Comparison of ENCODE assay signal across 8 cellular contexts in the genomic region with DNA sequence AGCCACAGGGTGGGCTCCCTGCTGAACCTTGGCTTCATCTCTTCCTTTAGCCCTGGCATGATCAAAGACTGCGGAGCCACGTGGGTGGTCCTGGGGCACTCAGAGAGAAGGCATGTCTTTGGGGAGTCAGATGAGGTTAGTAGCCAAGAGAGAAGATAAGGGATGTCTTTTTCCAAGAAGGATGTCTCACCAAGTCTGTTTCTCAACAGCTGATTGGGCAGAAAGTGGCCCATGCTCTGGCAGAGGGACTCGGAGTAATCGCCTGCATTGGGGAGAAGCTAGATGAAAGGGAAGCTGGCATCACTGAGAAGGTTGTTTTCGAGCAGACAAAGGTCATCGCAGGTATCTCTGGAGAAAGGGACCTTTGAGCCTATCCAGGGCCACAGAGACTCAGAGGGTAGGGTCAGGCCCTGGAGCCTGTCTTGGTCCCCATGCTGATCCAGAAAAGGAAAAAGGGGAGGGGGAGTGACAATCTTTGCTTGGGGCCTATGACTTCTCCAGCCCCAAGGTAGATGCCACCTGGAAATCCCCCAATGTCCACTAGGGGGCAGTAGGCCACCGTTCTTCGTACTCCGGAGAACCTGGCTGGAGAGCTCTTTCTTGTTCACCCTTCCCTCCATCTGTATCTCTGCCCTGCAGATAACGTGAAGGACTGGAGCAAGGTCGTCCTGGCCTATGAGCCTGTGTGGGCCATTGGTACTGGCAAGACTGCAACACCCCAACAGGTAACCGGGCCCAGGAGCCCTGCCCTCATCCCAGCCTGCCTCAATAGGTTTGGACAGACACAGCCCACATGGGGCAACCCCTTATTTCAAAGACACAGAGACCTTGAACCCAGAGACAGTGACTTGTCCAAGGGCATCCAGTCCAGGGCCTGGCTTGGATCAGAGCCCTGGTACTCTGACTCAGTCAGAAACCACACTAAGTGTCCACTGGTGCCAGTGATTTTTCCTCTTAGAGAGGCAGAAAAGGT. TPM values are rescaled to one million over a fixed set of nuclear protein-coding genes. Genes with fewer than 3 reads are reported as not detected.
DNase-seq lines count a peak whose midpoint lies in the region; ATAC-seq and TF ChIP-seq lines count a peak whose summit lies in the region.

No MANE protein-coding gene starts in this region.

- H3K36me3 ChIP-seq in SK-N-MC (ENCODE audit: insufficient read depth, low read length) (peaks cover 26% of the 10 kb centered on the region), heart left ventricle (peaks cover 0 to 48% (median 41%) of the 10 kb centered on the region in 9 donors), transverse colon (peaks cover 0 to 10% (median 5%) of the 10 kb centered on the region in 4 donors)

- H3K4me1 ChIP-seq in heart left ventricle (peaks cover 15 to 58% (median 47%) of the 10 kb centered on the region in 12 donors), transverse colon (peaks cover 24 to 55% (median 49%) of the 10 kb centered on the region in 4 donors)

- H3K27ac Mint-ChIP-seq in activated naive CD4-positive, alpha-beta T cell treated with anti-CD3 and anti-CD28 coated beads, Interleukin-2, amount 50 U/mL, for 72 hours = peak overlapping the region; percentile 91 to 96

- peak in 1 of 2 donors; percentile 3 for ATAC-seq in activated naive CD4-positive, alpha-beta T cell treated with anti-CD3 and anti-CD28 coated beads, Interleukin-2, amount 50 U/mL, for 72 hours
- ATAC-seq in heart left ventricle (peak in 1 of 4 donors; percentile 8), GM18868 (IDR thresholded peaks at IDR 0.05; ENCODE audit: unreplicated experiment) (no peak)

- TF ChIP-seq POLR2A in heart left ventricle (IDR thresholded peaks at IDR 0.05) (peak in 1 of 2 donors; percentile 15), transverse colon (IDR thresholded peaks at IDR 0.05) (no peak)

- H3K9me3 Mint-ChIP-seq in activated naive CD4-positive, alpha-beta T cell treated with anti-CD3 and anti-CD28 coated beads, Interleukin-2, amount 50 U/mL, for 72 hours = no peaks in the 10 kb centered on the region

- no peak overlapping the region for H3K9ac ChIP-seq in SK-N-MC (ENCODE audit: insufficient read length)

- H3K36me3 Mint-ChIP-seq in activated naive CD4-positive, alpha-beta T cell treated with anti-CD3 and anti-CD28 coated beads, Interleukin-2, amount 50 U/mL, for 72 hours = peaks cover 44 to 53% of the 10 kb centered on the region in 2 donors

- H3K4me3 ChIP-seq in SK-N-MC = peak overlapping the region; percentile 97
- peak overlapping the region in 10 of 12 donors; percentile 77 to 100 (median 98) for H3K4me3 ChIP-seq in heart left ventricle
- peak overlapping the region in 2 of 4 donors; percentile 93 to 99 for H3K4me3 ChIP-seq in transverse colon

- in situ Hi-C loops in transverse colon (cut with MboI; ENCODE audit: low pct_ligation_motif_present in 1 of 4, low pct_unique_long_range_greater_than_20kb in 1 of 4, low sequenced_read_pairs in 3 of 4) = no loop called here

- TF ChIP-seq EP300 in transverse colon (IDR thresholded peaks at IDR 0.05; ENCODE audit: low read depth) = no peak

- no peaks in the 10 kb centered on the region for H3K27me3 ChIP-seq in heart left ventricle
- no peaks in the 10 kb centered on the region for H3K27me3 ChIP-seq in transverse colon

- peak; percentile 85 to 95 (median 92) for TF ChIP-seq CTCF in heart left ventricle (IDR thresholded peaks at IDR 0.05)
- TF ChIP-seq CTCF in transverse colon (IDR thresholded peaks at IDR 0.05) = peak; percentile 92 to 95 (median 94)

- WGBS in heart left ventricle, 4 donors = 28 to 41% (median 33%) methylated on average over 9 to 12 of the region's 12 CpGs
- 23% methylated on average over 12 of the region's 12 CpGs; no CpG with 5 or more reads in 1 of the 2 donors for WGBS in transverse colon (ENCODE audit: low coverage in 1 of 2), 2 donors

- intact Hi-C loops in heart left ventricle (cut with DNase I) = loop anchor here in 4 of 10 donors (5.0 to 10.0 kb wide), 6 partner anchors 58 to 243 kb away; partner anchors contain the start of genes MLF2 (in 2 of the 4) and ATN1 (in 1 of the 4)
- intact Hi-C loops in transverse colon (cut with DNase I; ENCODE audit: low total_unique reads) = loop anchor here (5.0 kb wide), 1 partner anchor 68 kb away; no protein-coding TSS in a partner anchor

- no peak overlapping the region for H3K27ac ChIP-seq in SK-N-MC
- peak overlapping the region in 11 of 12 donors; percentile 29 to 100 (median 99) for H3K27ac ChIP-seq in heart left ventricle
- H3K27ac ChIP-seq in transverse colon = peak overlapping the region; percentile 97 to 99 (median 98)

- DNase-seq in EH (ENCODE audit: low read depth) (peak; percentile 76), MV-4-11 (lab: John Stamatoyannopoulos, UW) (peak; percentile 62), SK-N-MC (ENCODE audit: low read depth, low spot score) (no peak), heart left ventricle (peak; percentile 77 to 80 (median 78)), pons (ENCODE audit: low spot score) (peak; percentile 81), transverse colon (peak; percentile 90)
- DNase-seq in activated naive CD4-positive, alpha-beta T cell treated with anti-CD3 and anti-CD28 coated beads, Interleukin-2, amount 50 U/mL, for 72 hours (ENCODE audit: low spot score in 2 of 2) = peak; percentile 80 to 86

- H3K9me3 ChIP-seq in SK-N-MC (ENCODE audit: low read depth, low read length) (no peaks in the 10 kb centered on the region), heart left ventricle (no peaks in the 10 kb centered on the region), transverse colon (no peaks in the 10 kb centered on the region)

RNA-seq across cellular contexts. Expression of gene TPI1, which starts 2.0 kb away (rescaled TPM):
- 1,000 to 10,000 TPM in 1 of 2 donors, 100 to 1,000 TPM in 1; 694 to 1,875 TPM for total RNA-seq in activated naive CD4-positive, alpha-beta T cell treated with anti-CD3 and anti-CD28 coated beads, Interleukin-2, amount 50 U/mL, for 72 hours
- total RNA-seq in heart left ventricle (1,000 to 10,000 TPM in 1 of 9 donors, 100 to 1,000 TPM in 8; 600 to 1,024 (median 730) TPM), transverse colon (100 to 1,000 TPM; 360 to 671 (median 400) TPM)
- 1,000 to 10,000 TPM in 1 of 2 donors, 100 to 1,000 TPM in 1; 648 to 1,605 TPM for polyA plus RNA-seq in heart left ventricle

RNA-seq across cellular contexts. Expression of gene SPSB2, which starts 3.8 kb away (rescaled TPM):
- 10 to 100 TPM in 1 of 2 donors, 1 to 10 TPM in 1; 1.4 to 11.7 TPM for total RNA-seq in activated naive CD4-positive, alpha-beta T cell treated with anti-CD3 and anti-CD28 coated beads, Interleukin-2, amount 50 U/mL, for 72 hours
- 1 to 10 TPM; 2.3 to 6.6 (median 3.1) TPM for total RNA-seq in heart left ventricle
- 1 to 10 TPM; 4.4 to 4.6 TPM for polyA plus RNA-seq in heart left ventricle
- 10 to 100 TPM in 2 of 4 donors, 1 to 10 TPM in 2; 4.5 to 21.0 (median 8.2) TPM for total RNA-seq in transverse colon

RNA-seq across cellular contexts. Expression of gene USP5, which starts 17.4 kb away (rescaled TPM):
- total RNA-seq in activated naive CD4-positive, alpha-beta T cell treated with anti-CD3 and anti-CD28 coated beads, Interleukin-2, amount 50 U/mL, for 72 hours = 100 to 1,000 TPM; 132 to 166 TPM
- 10 to 100 TPM; 42.0 to 96.8 (median 61.6) TPM for total RNA-seq in heart left ventricle
- polyA plus RNA-seq in heart left ventricle = 10 to 100 TPM; 23.4 to 52.8 TPM
- total RNA-seq in transverse colon = 100 to 1,000 TPM in 1 of 4 donors, 10 to 100 TPM in 3; 30.5 to 171 (median 35.4) TPM

RNA-seq across cellular contexts. Expression of gene CDCA3, which starts 18.2 kb away (rescaled TPM):
- total RNA-seq in activated naive CD4-positive, alpha-beta T cell treated with anti-CD3 and anti-CD28 coated beads, Interleukin-2, amount 50 U/mL, for 72 hours = 100 to 1,000 TPM; 110 to 147 TPM
- total RNA-seq in heart left ventricle = 1 to 10 TPM in 1 of 9 donors, under 1 TPM in 7, not detected in 1; 0.44 to 8.3 (median 0.96) TPM
- under 1 TPM; 0.42 to 0.65 TPM for polyA plus RNA-seq in heart left ventricle
- 1 to 10 TPM in 3 of 4 donors, not detected in 1; 3.0 to 8.8 (median 3.3) TPM for total RNA-seq in transverse colon

RNA-seq across cellular contexts. Expression of gene GNB3, which starts 28.6 kb away (rescaled TPM):
- total RNA-seq in activated naive CD4-positive, alpha-beta T cell treated with anti-CD3 and anti-CD28 coated beads, Interleukin-2, amount 50 U/mL, for 72 hours = 1 to 10 TPM in 1 of 2 donors, under 1 TPM in 1; 0.25 to 1.8 TPM
- total RNA-seq in heart left ventricle (10 to 100 TPM in 2 of 9 donors, 1 to 10 TPM in 6, under 1 TPM in 1; 0.64 to 12.4 (median 6.2) TPM), transverse colon (under 1 TPM in 2 of 4 donors, not detected in 2; 0.14 to 0.32 TPM)
- 1 to 10 TPM; 1.9 to 6.2 TPM for polyA plus RNA-seq in heart left ventricle
